In genomic region chr1:181043025-181043880, GRCh38 we compare ENCODE assay signal across 8 cellular contexts. TPM values are rescaled to one million over a fixed set of nuclear protein-coding genes. Genes with fewer than 3 reads are reported as not detected.
DNase-seq lines count a peak whose midpoint lies in the region; ATAC-seq lines count a peak whose summit lies in the region.

No MANE protein-coding gene starts in this region.

- peak overlapping the region; percentile 63 for H3K27ac Mint-ChIP-seq in activated naive CD8-positive, alpha-beta T cell treated with anti-CD3 and anti-CD28 coated beads, Interleukin-2, amount 10 ng/mL, durations not matched to agents 7 days and 5 days
- peak overlapping the region; percentile 87 to 97 for H3K27ac Mint-ChIP-seq in natural killer cell treated with Interleukin-12 subunit alpha and Interleukin-12 subunit beta and Interleukin-15 and Interleukin-18, amount 100 ng/mL, for 72 hours

- H3K27me3 Mint-ChIP-seq in activated naive CD8-positive, alpha-beta T cell treated with anti-CD3 and anti-CD28 coated beads, Interleukin-2, amount 10 ng/mL, durations not matched to agents 7 days and 5 days = no peaks in the 10 kb centered on the region
- no peaks in the 10 kb centered on the region for H3K27me3 Mint-ChIP-seq in natural killer cell treated with Interleukin-12 subunit alpha and Interleukin-12 subunit beta and Interleukin-15 and Interleukin-18, amount 100 ng/mL, for 72 hours

- peak; percentile 42 for DNase-seq in NCI-H2227 (lab: John Stamatoyannopoulos, UW; ENCODE audit: unreplicated experiment)
- DNase-seq in NCI-H2227 treated with DMSO at 0.1 percent for 48 hours (lab: John Stamatoyannopoulos, UW) = no peak
- DNase-seq in NCI-H187 treated with DMSO at 0.1 percent for 48 hours (lab: John Stamatoyannopoulos, UW) = peak; percentile 81
- DNase-seq in activated naive CD8-positive, alpha-beta T cell treated with anti-CD3 and anti-CD28 coated beads, Interleukin-2, amount 10 ng/mL, durations not matched to agents 7 days and 5 days = no peak
- DNase-seq in natural killer cell treated with Interleukin-12 subunit alpha and Interleukin-12 subunit beta and Interleukin-15 and Interleukin-18, amount 100 ng/mL, for 72 hours (ENCODE audit: low spot score) = no peak
- no peak for DNase-seq in stimulated activated CD4-positive, alpha-beta T cell treated with anti-CD3 and anti-CD28 coated beads, Interleukin-1b, Interleukin-23, amount 100 ng/mL, for 48 hours
- no peak for DNase-seq in NCI-H446 (lab: John Stamatoyannopoulos, UW)

- H3K4me3 Mint-ChIP-seq in activated naive CD8-positive, alpha-beta T cell treated with anti-CD3 and anti-CD28 coated beads, Interleukin-2, amount 10 ng/mL, durations not matched to agents 7 days and 5 days = no peak overlapping the region
- H3K4me3 Mint-ChIP-seq in natural killer cell treated with Interleukin-12 subunit alpha and Interleukin-12 subunit beta and Interleukin-15 and Interleukin-18, amount 100 ng/mL, for 72 hours = peak overlapping the region; percentile 83

- no peak for ATAC-seq in activated naive CD8-positive, alpha-beta T cell treated with anti-CD3 and anti-CD28 coated beads, Interleukin-2, amount 10 ng/mL, durations not matched to agents 7 days and 5 days (ENCODE audit: low read depth)
- peak; percentile 1 to 7 for ATAC-seq in natural killer cell treated with Interleukin-12 subunit alpha and Interleukin-12 subunit beta and Interleukin-15 and Interleukin-18, amount 100 ng/mL, for 72 hours
- ATAC-seq in HG03108 (IDR thresholded peaks at IDR 0.05; ENCODE audit: unreplicated experiment) = no peak

- peaks cover 29% of the 10 kb centered on the region for H3K36me3 Mint-ChIP-seq in activated naive CD8-positive, alpha-beta T cell treated with anti-CD3 and anti-CD28 coated beads, Interleukin-2, amount 10 ng/mL, durations not matched to agents 7 days and 5 days
- peaks cover 6% of the 10 kb centered on the region for H3K36me3 Mint-ChIP-seq in natural killer cell treated with Interleukin-12 subunit alpha and Interleukin-12 subunit beta and Interleukin-15 and Interleukin-18, amount 100 ng/mL, for 72 hours

- H3K4me1 Mint-ChIP-seq in activated naive CD8-positive, alpha-beta T cell treated with anti-CD3 and anti-CD28 coated beads, Interleukin-2, amount 10 ng/mL, durations not matched to agents 7 days and 5 days = peaks cover 50% of the 10 kb centered on the region
- peaks cover 59% of the 10 kb centered on the region in 2 donors for H3K4me1 Mint-ChIP-seq in natural killer cell treated with Interleukin-12 subunit alpha and Interleukin-12 subunit beta and Interleukin-15 and Interleukin-18, amount 100 ng/mL, for 72 hours (ENCODE audit: low read depth in 2 of 2)

- no peaks in the 10 kb centered on the region for H3K9me3 Mint-ChIP-seq in activated naive CD8-positive, alpha-beta T cell treated with anti-CD3 and anti-CD28 coated beads, Interleukin-2, amount 10 ng/mL, durations not matched to agents 7 days and 5 days
- no peaks in the 10 kb centered on the region for H3K9me3 Mint-ChIP-seq in natural killer cell treated with Interleukin-12 subunit alpha and Interleukin-12 subunit beta and Interleukin-15 and Interleukin-18, amount 100 ng/mL, for 72 hours

- POLR2A ChIA-PET in activated naive CD8-positive, alpha-beta T cell treated with anti-CD3 and anti-CD28 coated beads, Interleukin-2, amount 10 ng/mL, durations not matched to agents 7 days and 5 days (lab: Charles Lee) = interaction anchor here (1.0 to 1.6 kb wide), 3 partner anchors 9 to 21 kb away, joined by 3 to 4 read pairs (median 3); no protein-coding TSS in a partner anchor

RNA-seq across cellular contexts. Expression of gene MR1, which starts 9.5 kb away (rescaled TPM):
- total RNA-seq in activated naive CD8-positive, alpha-beta T cell treated with anti-CD3 and anti-CD28 coated beads, Interleukin-2, amount 10 ng/mL, durations not matched to agents 7 days and 5 days = 10 to 100 TPM; 39.2 to 40.0 TPM
- 10 to 100 TPM; 26.9 to 70.4 TPM for total RNA-seq in natural killer cell treated with Interleukin-12 subunit alpha and Interleukin-12 subunit beta and Interleukin-15 and Interleukin-18, amount 100 ng/mL, for 72 hours

RNA-seq across cellular contexts. Expression of gene STX6, which starts 20.6 kb away (rescaled TPM):
- 10 to 100 TPM; 20.8 to 21.1 TPM for total RNA-seq in activated naive CD8-positive, alpha-beta T cell treated with anti-CD3 and anti-CD28 coated beads, Interleukin-2, amount 10 ng/mL, durations not matched to agents 7 days and 5 days
- total RNA-seq in natural killer cell treated with Interleukin-12 subunit alpha and Interleukin-12 subunit beta and Interleukin-15 and Interleukin-18, amount 100 ng/mL, for 72 hours = 10 to 100 TPM; 25.0 to 26.2 TPM

RNA-seq across cellular contexts. Expression of gene IER5, which starts 45.2 kb away (rescaled TPM):
- total RNA-seq in activated naive CD8-positive, alpha-beta T cell treated with anti-CD3 and anti-CD28 coated beads, Interleukin-2, amount 10 ng/mL, durations not matched to agents 7 days and 5 days = 10 to 100 TPM; 36.6 to 36.8 TPM
- total RNA-seq in natural killer cell treated with Interleukin-12 subunit alpha and Interleukin-12 subunit beta and Interleukin-15 and Interleukin-18, amount 100 ng/mL, for 72 hours = 10 to 100 TPM; 57.1 to 91.7 TPM

Comparison
In these comparisons a context has a peak if more than half of its experiments do, and no peak if none do; other contexts are left out.
1. DNase-seq: peak in NCI-H2227 (single experiment) and NCI-H187 treated with DMSO at 0.1 percent for 48 hours (single experiment); none in NCI-H2227 treated with DMSO at 0.1 percent for 48 hours (single experiment), activated naive CD8-positive, alpha-beta T cell treated with anti-CD3 and anti-CD28 coated beads, Interleukin-2, amount 10 ng/mL, durations not matched to agents 7 days and 5 days (single experiment), natural killer cell treated with Interleukin-12 subunit alpha and Interleukin-12 subunit beta and Interleukin-15 and Interleukin-18, amount 100 ng/mL, for 72 hours (single experiment), stimulated activated CD4-positive, alpha-beta T cell treated with anti-CD3 and anti-CD28 coated beads, Interleukin-1b, Interleukin-23, amount 100 ng/mL, for 48 hours (single experiment) and NCI-H446 (0 of 2).
2. ATAC-seq: peak in natural killer cell treated with Interleukin-12 subunit alpha and Interleukin-12 subunit beta and Interleukin-15 and Interleukin-18, amount 100 ng/mL, for 72 hours (2 of 2); none in activated naive CD8-positive, alpha-beta T cell treated with anti-CD3 and anti-CD28 coated beads, Interleukin-2, amount 10 ng/mL, durations not matched to agents 7 days and 5 days (single experiment) and HG03108 (single experiment).